8 cellular contexts compared by ENCODE assay signal in the genomic region with DNA sequence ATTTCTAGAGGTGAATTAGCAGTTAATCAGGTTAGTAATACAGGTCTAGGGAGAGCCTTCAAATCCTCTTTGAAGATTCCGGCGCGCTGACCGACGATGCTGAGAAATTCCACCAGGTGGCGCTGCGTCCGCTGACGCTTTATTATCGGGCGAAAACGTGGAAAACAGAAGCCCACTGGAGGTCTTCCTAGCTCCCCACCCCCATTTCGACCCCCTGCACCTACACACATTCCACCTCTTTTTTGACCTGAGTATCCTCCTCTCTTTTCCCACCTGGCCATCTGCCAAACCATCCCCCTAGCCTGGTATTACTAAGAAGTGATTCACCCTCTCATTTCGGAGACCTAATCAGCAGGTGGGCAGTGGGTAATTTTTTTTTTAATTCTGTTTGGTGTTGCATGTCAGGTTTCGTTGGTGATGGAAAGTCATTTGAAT.
DNase-seq lines count a peak whose midpoint lies in the region; ATAC-seq and TF ChIP-seq lines count a peak whose summit lies in the region.

No MANE protein-coding gene starts in this region.

- H3K4me1 ChIP-seq in ACC112 (ENCODE audit: control insufficient read depth, insufficient read depth, low read length, unreplicated experiment) (peaks cover 18% of the 10 kb centered on the region), tibial artery (peaks cover 0 to 15% (median 2%) of the 10 kb centered on the region in 4 donors)

- peak; percentile 88 for TF ChIP-seq CTCF in GM13976 (IDR thresholded peaks at IDR 0.05; ENCODE audit: borderline replicate concordance, control extremely low read depth, extremely low read depth, insufficient read depth, missing control alignments)
- peak; percentile 90 for TF ChIP-seq CTCF in foreskin fibroblast (IDR thresholded peaks at IDR 0.05; ENCODE audit: low read depth, low read length)
- peak; percentile 86 to 93 for TF ChIP-seq CTCF in tibial artery (IDR thresholded peaks at IDR 0.05)

- H3K79me2 ChIP-seq in ACC112 (ENCODE audit: control insufficient read depth, insufficient read depth, low read length, unreplicated experiment): no peaks in the 10 kb centered on the region

- ATAC-seq in activated T-cell treated with anti-CD3 and anti-CD28 coated beads, Interleukin-2, amount 50 U/mL, for 4 hours: no peak
- no peak for ATAC-seq in GM18867 (IDR thresholded peaks at IDR 0.05; ENCODE audit: unreplicated experiment)

- no peaks in the 10 kb centered on the region for H3K9me3 ChIP-seq in tibial artery

- DNase-seq in GM13976 (ENCODE audit: low spot score) (peak; percentile 61), NCI-H82 treated with DMSO at 0.1 percent for 48 hours (lab: John Stamatoyannopoulos, UW; ENCODE audit: unreplicated experiment) (peak; percentile 48), foreskin fibroblast (peak in 1 of 2 donors; percentile 72), non-pigmented ciliary epithelial cell (ENCODE audit: low read depth) (peak; percentile 4), tibial artery (peak in 1 of 2 donors; percentile 32)
- peak; percentile 20 for DNase-seq in activated T-cell treated with anti-CD3 and anti-CD28 coated beads, Interleukin-2, amount 50 U/mL, for 4 hours

- H3K27ac ChIP-seq in ACC112 (ENCODE audit: low read depth, low read length) (no peak overlapping the region), tibial artery (no peak overlapping the region)

- peaks cover 1% of the 10 kb centered on the region for H3K4me1 Mint-ChIP-seq in activated T-cell treated with anti-CD3 and anti-CD28 coated beads, Interleukin-2, amount 50 U/mL, for 4 hours (ENCODE audit: low read depth)

- in situ Hi-C loops in GM13976 (cut with MboI; ENCODE audit: low sequenced_read_pairs, unreplicated experiment): no loop called here

- H2AFZ ChIP-seq in ACC112 (ENCODE audit: low read length, unreplicated experiment): no peak overlapping the region

- H3K36me3 ChIP-seq in ACC112 (ENCODE audit: insufficient read depth, low read length) (no peaks in the 10 kb centered on the region), tibial artery (peaks cover 0 to 5% (median under 1%) of the 10 kb centered on the region in 3 donors)

- no peak overlapping the region for H3K4me3 Mint-ChIP-seq in activated T-cell treated with anti-CD3 and anti-CD28 coated beads, Interleukin-2, amount 50 U/mL, for 4 hours

- H3K9me3 Mint-ChIP-seq in activated T-cell treated with anti-CD3 and anti-CD28 coated beads, Interleukin-2, amount 50 U/mL, for 4 hours: no peaks in the 10 kb centered on the region

- intact Hi-C loops in tibial artery (cut with DNase I; ENCODE audit: low total_unique reads): loop anchor here (5.0 to 10.0 kb wide), 3 partner anchors 65 to 302 kb away; partner anchors contain the start of gene RIN2

- H3K27me3 Mint-ChIP-seq in activated T-cell treated with anti-CD3 and anti-CD28 coated beads, Interleukin-2, amount 50 U/mL, for 4 hours (ENCODE audit: low read depth): peaks cover 6% of the 10 kb centered on the region

- H3K36me3 Mint-ChIP-seq in activated T-cell treated with anti-CD3 and anti-CD28 coated beads, Interleukin-2, amount 50 U/mL, for 4 hours (ENCODE audit: insufficient read depth): no peaks in the 10 kb centered on the region

- H3K4me3 ChIP-seq in ACC112 (ENCODE audit: low read depth, low read length) (peak overlapping the region; percentile 42), foreskin fibroblast (ENCODE audit: low read depth in 1 of 2, low read length in 2 of 2) (no peak overlapping the region), tibial artery (no peak overlapping the region)

- H3K27me3 ChIP-seq in ACC112 (ENCODE audit: insufficient read depth, low read length) (no peaks in the 10 kb centered on the region), tibial artery (no peaks in the 10 kb centered on the region)
